In genomic region chr19:41910240-41910991, GRCh38 we compare ENCODE assay signal across 2 cellular contexts.
TF ChIP-seq lines count a peak whose summit lies in the region.

No MANE protein-coding gene starts in this region.

TF ChIP-seq in A549, 52 proteins besides CTCF, POLR2A, EP300 and RAD21:
- TF ChIP-seq CBX8 (IDR thresholded peaks at IDR 0.05) (no peak), RNF2 (IDR thresholded peaks at IDR 0.05; ENCODE audit: borderline replicate concordance, low read depth) (no peak), FOXS1 (CRISPR knock-in tag; IDR thresholded peaks at IDR 0.05) (no peak), ZFP36 (IDR thresholded peaks at IDR 0.05; ENCODE audit: borderline replicate concordance, partially characterized antibody) (no peak), BHLHE40 (IDR thresholded peaks at IDR 0.05; ENCODE audit: low read depth, low read length) (no peak), BCL3 (IDR thresholded peaks at IDR 0.05) (no peak), ESRRA (IDR thresholded peaks at IDR 0.05; ENCODE audit: borderline replicate concordance, low read length) (no peak), MAFK (IDR thresholded peaks at IDR 0.05; ENCODE audit: partially characterized antibody) (no peak), RFX5 (IDR thresholded peaks at IDR 0.05) (no peak), JUN (IDR thresholded peaks at IDR 0.05) (no peak), TP53 (CRISPR knock-in tag; IDR thresholded peaks at IDR 0.05) (no peak), NR3C1 (IDR thresholded peaks at IDR 0.05) (no peak), NPAS2 (CRISPR knock-in tag; IDR thresholded peaks at IDR 0.05; ENCODE audit: borderline replicate concordance) (no peak), ZNF302 (CRISPR knock-in tag; IDR thresholded peaks at IDR 0.05) (no peak), REST (IDR thresholded peaks at IDR 0.05) (no peak), HDAC2 (IDR thresholded peaks at IDR 0.05) (no peak), FOSL2 (IDR thresholded peaks at IDR 0.05) (no peak), FOSL2 (CRISPR knock-in tag; IDR thresholded peaks at IDR 0.05) (no peak)

TF ChIP-seq in endothelial cell of umbilical vein, 7 proteins besides CTCF, POLR2A, EP300 and RAD21:
- no peak for TF ChIP-seq JUN (IDR thresholded peaks at IDR 0.05; ENCODE audit: borderline replicate concordance, insufficient read depth, insufficient read length, low read depth)
- peak; percentile 20 for TF ChIP-seq EZH2 (IDR thresholded peaks at IDR 0.05; ENCODE audit: borderline replicate concordance, low read depth, low read length, severe bottlenecking)
- TF ChIP-seq GATA2 (IDR thresholded peaks at IDR 0.05; ENCODE audit: insufficient read depth, insufficient read length, low read depth, low read length): no peak
